In the genomic region with DNA sequence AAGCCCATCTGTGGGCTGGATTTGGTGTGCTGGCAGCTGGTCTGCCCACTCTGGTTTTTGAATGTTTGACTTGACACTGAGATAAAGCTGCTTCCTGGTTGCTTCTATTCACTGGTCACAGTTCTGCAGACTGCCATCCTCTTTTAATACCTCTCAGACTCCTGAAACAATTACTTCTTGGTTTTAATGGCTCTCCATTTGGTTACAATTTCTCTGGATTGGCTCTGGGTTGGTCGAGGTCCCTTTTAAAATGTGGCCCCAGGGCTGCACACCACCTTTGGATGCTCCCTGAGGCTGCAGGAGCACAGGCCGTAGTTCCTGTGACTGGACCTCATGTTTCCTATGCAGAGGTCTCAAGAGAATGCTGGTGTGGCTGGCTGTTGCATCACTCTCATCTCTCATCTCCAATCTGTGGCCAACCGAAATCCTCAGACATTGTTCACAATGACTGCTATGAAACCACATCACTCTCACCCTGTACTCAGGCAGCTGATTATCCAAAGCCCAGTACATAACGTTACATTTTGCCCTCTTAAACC, we compare ENCODE assay signal across 1 cellular context.
TF ChIP-seq lines count a peak whose summit lies in the region.

No MANE protein-coding gene starts in this region.

TF ChIP-seq in GM12878, 131 proteins besides CTCF, POLR2A, EP300 and RAD21 (continued from another document):
- TF ChIP-seq REST (IDR thresholded peaks at IDR 0.05; ENCODE audit: low read depth, low read length), result no peak
- no peak for TF ChIP-seq RFX5 (IDR thresholded peaks at IDR 0.05; ENCODE audit: low read depth, low read length)
- TF ChIP-seq EGR1 (IDR thresholded peaks at IDR 0.05; ENCODE audit: borderline replicate concordance in 1 of 2, low read depth in 2 of 2, low read length in 2 of 2), result no peak
- peak; percentile 98 for TF ChIP-seq RUNX3 (IDR thresholded peaks at IDR 0.05; ENCODE audit: low read length)
- peak; percentile 73; the same call in 1 of the 2 replicates for TF ChIP-seq ZBED1 (IDR thresholded peaks at IDR 0.05; ENCODE audit: borderline replicate concordance)
- TF ChIP-seq EZH2 (IDR thresholded peaks at IDR 0.05; ENCODE audit: borderline replicate concordance, control insufficient read depth, low read depth, low read length), result no peak
- peak; percentile 72 for TF ChIP-seq MLLT1 (IDR thresholded peaks at IDR 0.05)
- TF ChIP-seq TAF1 (IDR thresholded peaks at IDR 0.05; ENCODE audit: borderline replicate concordance, low read depth, low read length), result no peak
- TF ChIP-seq TARDBP (IDR thresholded peaks at IDR 0.05; ENCODE audit: borderline replicate concordance), result no peak
- no peak for TF ChIP-seq STAT3 (IDR thresholded peaks at IDR 0.05; ENCODE audit: low read depth, low read length)
- TF ChIP-seq LARP7 (IDR thresholded peaks at IDR 0.05), result no peak
- TF ChIP-seq ZNF687 (IDR thresholded peaks at IDR 0.05), result no peak
- TF ChIP-seq FOS (IDR thresholded peaks at IDR 0.05; ENCODE audit: borderline replicate concordance, extremely low read depth, insufficient read length), result no peak
- no peak for TF ChIP-seq YBX1 (IDR thresholded peaks at IDR 0.05)
- TF ChIP-seq GABPA (IDR thresholded peaks at IDR 0.05; ENCODE audit: low read depth), result 0 out of 2 replicates have a peak, but pooled peaks have one; percentile 18
- peak; percentile 86 for TF ChIP-seq NFIC (IDR thresholded peaks at IDR 0.05; ENCODE audit: low read depth, low read length)
- no peak; the same call in 1 of the 2 replicates for TF ChIP-seq SMC3 (IDR thresholded peaks at IDR 0.05; ENCODE audit: borderline replicate concordance, low read length)
- TF ChIP-seq JUNB (IDR thresholded peaks at IDR 0.05), result peak; percentile 67
- peak; percentile 91 for TF ChIP-seq MTA3 (IDR thresholded peaks at IDR 0.05; ENCODE audit: borderline replicate concordance, low read length)
- TF ChIP-seq, protein P1, sequence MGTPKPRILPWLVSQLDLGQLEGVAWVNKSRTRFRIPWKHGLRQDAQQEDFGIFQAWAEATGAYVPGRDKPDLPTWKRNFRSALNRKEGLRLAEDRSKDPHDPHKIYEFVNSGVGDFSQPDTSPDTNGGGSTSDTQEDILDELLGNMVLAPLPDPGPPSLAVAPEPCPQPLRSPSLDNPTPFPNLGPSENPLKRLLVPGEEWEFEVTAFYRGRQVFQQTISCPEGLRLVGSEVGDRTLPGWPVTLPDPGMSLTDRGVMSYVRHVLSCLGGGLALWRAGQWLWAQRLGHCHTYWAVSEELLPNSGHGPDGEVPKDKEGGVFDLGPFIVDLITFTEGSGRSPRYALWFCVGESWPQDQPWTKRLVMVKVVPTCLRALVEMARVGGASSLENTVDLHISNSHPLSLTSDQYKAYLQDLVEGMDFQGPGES (IDR thresholded peaks at IDR 0.05), result no peak
- TF ChIP-seq NBN (IDR thresholded peaks at IDR 0.05), result peak; percentile 76
- TF ChIP-seq MEF2B (IDR thresholded peaks at IDR 0.05; ENCODE audit: partially characterized antibody, poor library complexity, severe bottlenecking), result peak; percentile 92
- peak; percentile 96 for TF ChIP-seq EED (IDR thresholded peaks at IDR 0.05; ENCODE audit: low read depth)
